11 cellular contexts compared by ENCODE assay signal in genomic region chr7:44377681-44378421, GRCh38. TPM values are rescaled to one million over a fixed set of nuclear protein-coding genes. Genes with fewer than 3 reads are reported as not detected.
DNase-seq lines count a peak whose midpoint lies in the region; ATAC-seq and TF ChIP-seq lines count a peak whose summit lies in the region.
"Had no signal": no experiment of that assay in that cellular context is flagged by ENCODE, and none has a peak within 500 bp of the region (broad histone marks: within the 10 kb centered on the region; RNA-seq: fewer than 3 reads in every experiment).

No MANE protein-coding gene starts in this region.

- H3K27ac ChIP-seq in brain microvascular endothelial cell: peak overlapping the region; percentile 31

- H3K36me3 ChIP-seq in brain microvascular endothelial cell (replicated peaks): no peaks in the 10 kb centered on the region
- no peaks in the 10 kb centered on the region for H3K36me3 ChIP-seq in BE2C

- TF ChIP-seq CTCF in brain microvascular endothelial cell (IDR thresholded peaks at IDR 0.05; ENCODE audit: low read depth, low read length, missing control alignments) (no peak), BE2C (IDR thresholded peaks at IDR 0.05; ENCODE audit: low read depth, low read length) (no peak)

- in situ Hi-C loops in brain microvascular endothelial cell (cut with HindIII; ENCODE audit: low pct_ligation_motif_present, low sequenced_read_pairs): no loop called here

- H3K27me3 ChIP-seq in brain microvascular endothelial cell (replicated peaks) (no peaks in the 10 kb centered on the region), BE2C (no peaks in the 10 kb centered on the region)

- H3K4me1 ChIP-seq in BE2C: no peaks in the 10 kb centered on the region

- H3K9me3 ChIP-seq in BE2C: no peaks in the 10 kb centered on the region

- peak; percentile 22 for DNase-seq in GM03348 (ENCODE audit: low spot score)
- DNase-seq in brain microvascular endothelial cell: no peak
- DNase-seq in dermis blood vessel endothelial cell: no peak
- no peak for DNase-seq in activated CD4-positive, alpha-beta T cell treated with anti-CD3 and anti-CD28 coated beads for 48 hours
- DNase-seq in BE2C: no peak
- no peak for DNase-seq in HCEC 1CT
- DNase-seq: activated CD4-positive, alpha-beta T cell treated with anti-CD3 and anti-CD28 coated beads for 4 hours; GF-D8 had no signal

- H3K4me3 ChIP-seq in brain microvascular endothelial cell (ENCODE audit: low read depth, low read length) (no peak overlapping the region), BE2C (ENCODE audit: low read depth, low read length) (no peak overlapping the region)

- peak; percentile 77 for ATAC-seq in GM19397 (IDR thresholded peaks at IDR 0.05; ENCODE audit: unreplicated experiment)
- ATAC-seq in HG03103 (IDR thresholded peaks at IDR 0.05; ENCODE audit: low read depth, unreplicated experiment): peak; percentile 77

RNA-seq across cellular contexts. Expression of gene CAMK2B, which starts 52.5 kb away (rescaled TPM):
- total RNA-seq in dermis blood vessel endothelial cell: 0.09 and 0.17 TPM in 2 replicates
- 0.71 TPM for polyA plus RNA-seq in BE2C (2012; ENCODE audit: insufficient read depth, insufficient read length, low read depth)
- total RNA-seq: mononuclear cell had no signal
